In the genomic region with DNA sequence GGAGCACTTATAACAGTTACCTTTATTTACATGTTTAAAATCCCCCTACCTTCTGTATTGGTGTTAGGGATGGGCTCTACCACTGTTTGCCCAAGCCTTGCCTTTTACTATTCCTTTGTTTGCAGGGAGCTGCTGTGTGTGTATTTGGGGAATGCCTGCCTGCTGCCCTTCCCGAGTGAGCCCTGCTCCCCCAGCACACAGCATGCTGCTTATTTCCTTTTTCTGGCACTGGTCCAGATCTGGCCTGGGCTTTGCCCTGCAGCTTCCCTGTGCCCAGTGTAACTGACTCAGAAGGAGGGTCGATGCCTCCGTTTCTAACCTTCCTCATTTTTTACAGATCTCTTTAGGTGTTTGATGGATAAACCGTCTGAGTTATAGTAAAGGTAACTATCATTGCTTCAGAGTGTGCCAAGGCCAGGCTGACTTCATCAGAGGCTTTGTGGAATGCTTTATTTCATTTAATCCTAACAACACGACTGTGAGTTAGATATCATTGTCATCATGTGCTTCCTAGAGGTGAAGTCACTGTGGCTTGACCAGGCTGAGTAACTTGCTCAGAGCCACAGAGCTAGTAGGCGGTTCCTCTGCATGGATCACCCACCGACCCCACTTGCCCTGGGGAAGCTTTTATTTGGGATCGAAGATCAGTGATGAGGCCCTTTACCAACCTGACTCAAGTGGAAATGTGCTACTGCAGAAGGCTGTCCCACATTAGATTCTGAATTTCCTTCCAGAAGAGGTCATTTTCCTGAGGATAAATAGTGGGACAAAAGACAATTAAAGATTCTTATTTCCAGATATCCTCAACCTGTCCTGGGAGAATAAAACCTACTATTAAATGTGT, we compare ENCODE assay signal across 9 cellular contexts.
A peak's percentile ranks its signal among the peaks of the same experiment; 100 is the strongest.
DNase-seq lines count a peak whose midpoint lies in the region; ATAC-seq and TF ChIP-seq lines count a peak whose summit lies in the region.
"Had no signal": no experiment of that assay in that cellular context is flagged by ENCODE, and none has a peak within 500 bp of the region (broad histone marks: within the 10 kb centered on the region; RNA-seq: fewer than 3 reads in every experiment).

No MANE protein-coding gene starts in this region.

- H3K27ac Mint-ChIP-seq in activated naive CD4-positive, alpha-beta T cell treated with anti-CD3 and anti-CD28 coated beads, Interleukin-2, amount 50 U/mL, for 72 hours = peak overlapping the region in 1 of 2 donors; percentile 21

- intact Hi-C loops in PC-3 (cut with micrococcal nuclease) = no loop called here
- intact Hi-C loops in spleen (cut with DNase I; ENCODE audit: low total_unique reads) = no loop called here
- intact Hi-C loops in left lung (cut with DNase I) = no loop called here

- H3K9me2 ChIP-seq in PC-3 (replicated peaks; ENCODE audit: low read length) = no peaks in the 10 kb centered on the region

- H3K4me3 ChIP-seq in PC-3 (ENCODE audit: low read length) (no peak overlapping the region), spleen (no peak overlapping the region), left lung (no peak overlapping the region)

- DNase-seq in NCI-H2029 (lab: John Stamatoyannopoulos, UW) = peak; percentile 5
- DNase-seq in NCI-H2029 treated with DMSO at 0.1 percent for 48 hours (lab: John Stamatoyannopoulos, UW) = no peak
- peak; percentile 57 for DNase-seq in PC-3
- DNase-seq in globus pallidus (ENCODE audit: low spot score) = peak; percentile 12
- DNase-seq in spleen = peak; percentile 59
- no peak for DNase-seq in activated naive CD4-positive, alpha-beta T cell treated with anti-CD3 and anti-CD28 coated beads, Interleukin-2, amount 50 U/mL, for 72 hours (ENCODE audit: low spot score in 2 of 2)
- no peak for DNase-seq in left lung
- DNase-seq: T-helper 1 cell had no signal

- CTCF ChIA-PET in PC-3 (lab: Charles Lee) = no interaction called here

- H3F3A ChIP-seq in PC-3 (ENCODE audit: low read length, unreplicated experiment) = no peaks in the 10 kb centered on the region

- no peak overlapping the region for H3K9ac ChIP-seq in PC-3 (ENCODE audit: low read length)

- 61 to 77% (median 68%) methylated on average over 8 of the region's 8 CpGs for WGBS in spleen, 5 donors

- POLR2A ChIA-PET in PC-3 (lab: Charles Lee; ENCODE audit: unreplicated experiment) = no interaction called here

- H3K27me3 ChIP-seq in PC-3 (ENCODE audit: low read length) = no peaks in the 10 kb centered on the region
- no peaks in the 10 kb centered on the region for H3K27me3 ChIP-seq in spleen (replicated peaks in 1 of 7)
- H3K27me3 ChIP-seq in left lung = no peaks in the 10 kb centered on the region

- H3K27ac ChIP-seq in PC-3 (ENCODE audit: low read length) (no peak overlapping the region), spleen (no peak overlapping the region), left lung (no peak overlapping the region)

- ATAC-seq in PC-3 (peak; percentile 33), HG02840 (IDR thresholded peaks at IDR 0.05; ENCODE audit: low FRiP score, unreplicated experiment) (no peak), left lung (no peak)
- no peak for ATAC-seq in activated naive CD4-positive, alpha-beta T cell treated with anti-CD3 and anti-CD28 coated beads, Interleukin-2, amount 50 U/mL, for 72 hours

- H2AFZ ChIP-seq in PC-3 (ENCODE audit: low read length) = peak overlapping the region; percentile 38; the same call in 1 of the 2 replicates

- H3K36me3 ChIP-seq in PC-3 (ENCODE audit: low read depth, low read length) (no peaks in the 10 kb centered on the region), spleen (peaks cover 0 to 20% (median 0%) of the 10 kb centered on the region in 6 donors), left lung (no peaks in the 10 kb centered on the region)

- TF ChIP-seq POLR2A in spleen (IDR thresholded peaks at IDR 0.05) = no peak

- H3K4me2 ChIP-seq in PC-3 (ENCODE audit: low read length) = 0 out of 2 replicates have a peak overlapping the region, but pooled peaks have one; percentile 30

- H4K20me1 ChIP-seq in PC-3 (ENCODE audit: low read length) = no peaks in the 10 kb centered on the region

- H3K4me1 ChIP-seq in PC-3 (ENCODE audit: insufficient read depth, low read length) (peaks cover 49% of the 10 kb centered on the region), spleen (no peaks in the 10 kb centered on the region), left lung (no peaks in the 10 kb centered on the region)

- no peaks in the 10 kb centered on the region for H3K9me3 Mint-ChIP-seq in activated naive CD4-positive, alpha-beta T cell treated with anti-CD3 and anti-CD28 coated beads, Interleukin-2, amount 50 U/mL, for 72 hours

- TF ChIP-seq CTCF in PC-3 (conservative IDR thresholded peaks at IDR 0.05; ENCODE audit: low read depth, low read length) (no peak), spleen (IDR thresholded peaks at IDR 0.05 in 8 of 11, conservative IDR thresholded peaks at IDR 0.05 in 3 of 11) (no peak), left lung (IDR thresholded peaks at IDR 0.05) (no peak)

- H3K36me3 Mint-ChIP-seq in activated naive CD4-positive, alpha-beta T cell treated with anti-CD3 and anti-CD28 coated beads, Interleukin-2, amount 50 U/mL, for 72 hours = peaks cover 17 to 18% of the 10 kb centered on the region in 2 donors

- no peaks in the 10 kb centered on the region for H3K9me3 ChIP-seq in PC-3 (ENCODE audit: low read length)
- H3K9me3 ChIP-seq in spleen = no peaks in the 10 kb centered on the region
- no peaks in the 10 kb centered on the region for H3K9me3 ChIP-seq in left lung

- BruUV-seq in PC-3 (replicated peaks; lab: Mats Ljungman, UMichigan) = no TSS peak

- H3K79me2 ChIP-seq in PC-3 (ENCODE audit: low read length) = no peaks in the 10 kb centered on the region

Comparison
In these comparisons a context has a peak if more than half of its experiments do, and no peak if none do; other contexts are left out.
1. DNase-seq: peak in NCI-H2029 (single experiment), PC-3 (single experiment), globus pallidus (single experiment) and spleen (single experiment); none in NCI-H2029 treated with DMSO at 0.1 percent for 48 hours (single experiment), activated naive CD4-positive, alpha-beta T cell treated with anti-CD3 and anti-CD28 coated beads, Interleukin-2, amount 50 U/mL, for 72 hours (0 of 2) and left lung (0 of 2).